8 cellular contexts compared by ENCODE assay signal in genomic region chr22:33920927-33921575, GRCh38. TPM values are rescaled to one million over a fixed set of nuclear protein-coding genes. Genes with fewer than 3 reads are reported as not detected.
A peak's percentile ranks its signal among the peaks of the same experiment; 100 is the strongest.
DNase-seq lines count a peak whose midpoint lies in the region; ATAC-seq and TF ChIP-seq lines count a peak whose summit lies in the region.

No MANE protein-coding gene starts in this region.

- 0% methylated on average over 16 to 72 of the region's 72 CpGs for WGBS in endodermal cell (ENCODE audit: insufficient coverage in 1 of 2, insufficient read length in 1 of 2), 2 experiments

- POLR2A ChIA-PET in BJ (lab: Charles Lee): interaction anchor here (0.6 kb wide), 1 partner anchor 11 kb away, joined by 3 read pairs; no protein-coding TSS in a partner anchor

- no peaks in the 10 kb centered on the region for H3K9me3 ChIP-seq in endodermal cell (ENCODE audit: control insufficient read depth, low read length)

- no peaks in the 10 kb centered on the region for H3K9me3 Mint-ChIP-seq in endodermal cell

- peaks cover 11% of the 10 kb centered on the region for H3K4me1 ChIP-seq in endodermal cell (ENCODE audit: control insufficient read depth, insufficient read depth, low read length)

- H3K27me3 Mint-ChIP-seq in endodermal cell (ENCODE audit: insufficient read depth): peaks cover 58% of the 10 kb centered on the region

- ATAC-seq in GM19372 (IDR thresholded peaks at IDR 0.05; ENCODE audit: low read depth, unreplicated experiment) (peak; percentile 64), HG03469 (IDR thresholded peaks at IDR 0.05; ENCODE audit: unreplicated experiment) (peak; percentile 42)

- TF ChIP-seq CTCF in BJ (IDR thresholded peaks at IDR 0.05; ENCODE audit: insufficient read depth, low read depth, low read length): no peak
- TF ChIP-seq CTCF in endodermal cell (conservative IDR thresholded peaks at IDR 0.05): no peak

- H3K27me3 ChIP-seq in BJ (ENCODE audit: control insufficient read depth, insufficient read depth, low read length) (no peaks in the 10 kb centered on the region; the same call in 1 of the 2 replicates), endodermal cell (ENCODE audit: control insufficient read depth, insufficient read depth, low read length, poor library complexity, severe bottlenecking) (peaks cover 48% of the 10 kb centered on the region)

- peak overlapping the region; percentile 65 for H3K27ac ChIP-seq in endodermal cell (ENCODE audit: low read depth, low read length)

- H3K9ac ChIP-seq in endodermal cell (ENCODE audit: extremely low read depth, low read length, poor library complexity, severe bottlenecking): peak overlapping the region; percentile 36

- no peaks in the 10 kb centered on the region for H3K36me3 Mint-ChIP-seq in endodermal cell (ENCODE audit: low read depth)

- H3K27ac Mint-ChIP-seq in endodermal cell: peak overlapping the region; percentile 77

- peak overlapping the region; percentile 56 for H3K4me3 ChIP-seq in BJ (ENCODE audit: low read depth, low read length)
- peak overlapping the region; percentile 90 for H3K4me3 ChIP-seq in endodermal cell (ENCODE audit: low read length)

- CTCF ChIA-PET in BJ (lab: Yijun Ruan, JAX): interaction anchor here (0.6 to 4.8 kb wide), 7 partner anchors 9 to 948 kb away, joined by 3 to 24 read pairs (median 3); no protein-coding TSS in a partner anchor

- peak overlapping the region; percentile 71 for H3K4me3 Mint-ChIP-seq in endodermal cell

- H3K36me3 ChIP-seq in BJ (ENCODE audit: control insufficient read depth, insufficient read depth, low read length) (no peaks in the 10 kb centered on the region), endodermal cell (ENCODE audit: control insufficient read depth, insufficient read depth, low read length) (no peaks in the 10 kb centered on the region)

- DNase-seq in BJ (ENCODE audit: low read depth) (peak; percentile 79), NCI-H774 (lab: John Stamatoyannopoulos, UW) (peak; percentile 87), endodermal cell (peak; percentile 100), mesenteric fat pad (ENCODE audit: low spot score) (peak; percentile 97)
- DNase-seq in activated CD8-positive, alpha-beta memory T cell treated with anti-CD3 and anti-CD28 coated beads, Interleukin-2, amount 50 U/mL, for 4 hours: peak; percentile 81
- peak; percentile 81 for DNase-seq in stimulated activated CD8-positive, alpha-beta memory T cell treated with anti-CD3 and anti-CD28 coated beads, Interleukin-12 subunit alpha, Interleukin-12 subunit beta, amount 100 ng/mL, for 24 hours (ENCODE audit: extremely low read depth)

- H3K4me1 Mint-ChIP-seq in endodermal cell: peaks cover 49% of the 10 kb centered on the region

RNA-seq across cellular contexts. Expression of gene LARGE1, which starts 0.8 kb away (rescaled TPM):
- polyA plus RNA-seq in BJ (2011; rRNA removed): 5.4 and 8.5 TPM in 2 replicates
- polyA minus RNA-seq in BJ (2011; rRNA and poly(A)+ RNA removed): 9.8 and 12.9 TPM in 2 replicates
- total RNA-seq in endodermal cell: 10 to 100 TPM; 17.5 to 24.3 TPM
- 24.3 TPM for polyA plus RNA-seq in endodermal cell (2013, experiment 1 of 2)
- 24.5 TPM for polyA plus RNA-seq in endodermal cell (2013, experiment 2 of 2)
- total RNA-seq in mesenteric fat pad: 26.2 TPM

Comparison
In these comparisons a context has a peak if more than half of its experiments do, and no peak if none do; other contexts are left out.
1. Peak in every context shown above with its lines: DNase-seq, ATAC-seq, H3K4me3 ChIP-seq and H3K27ac ChIP-seq.